In the genomic region with DNA sequence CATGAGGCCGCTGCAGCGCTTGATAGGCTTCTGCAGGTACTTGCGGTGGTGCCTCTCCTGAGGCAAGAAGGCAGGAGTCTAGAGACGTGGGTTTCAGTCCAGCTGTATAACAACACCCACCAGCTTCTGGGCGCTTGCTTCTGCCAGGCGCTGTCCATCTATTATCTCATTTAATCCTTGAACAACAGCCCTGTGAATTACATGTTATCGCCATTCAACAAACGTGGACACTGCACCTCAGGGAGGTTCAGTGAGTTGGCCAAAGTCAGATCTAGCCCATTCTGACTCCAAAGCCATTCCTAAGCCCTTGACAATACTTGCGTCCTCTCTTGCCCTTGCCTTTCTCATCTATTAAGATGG, we compare ENCODE assay signal across 9 cellular contexts. TPM values are rescaled to one million over a fixed set of nuclear protein-coding genes. Genes with fewer than 3 reads are reported as not detected.
DNase-seq lines count a peak whose midpoint lies in the region; ATAC-seq and TF ChIP-seq lines count a peak whose summit lies in the region.
"Had no signal": no experiment of that assay in that cellular context is flagged by ENCODE, and none has a peak within 500 bp of the region (broad histone marks: within the 10 kb centered on the region; RNA-seq: fewer than 3 reads in every experiment).

No MANE protein-coding gene starts in this region.

- ATAC-seq in CD4-positive, alpha-beta T cell (ENCODE audit: poor library complexity) = no peak
- no peak for ATAC-seq in GM18511 (IDR thresholded peaks at IDR 0.05; ENCODE audit: unreplicated experiment)

- no peaks in the 10 kb centered on the region for H3K36me3 Mint-ChIP-seq in CD4-positive, alpha-beta T cell (ENCODE audit: low read depth)

- H3K79me2 ChIP-seq in parathyroid adenoma = no peaks in the 10 kb centered on the region

- H3K27me3 Mint-ChIP-seq in CD4-positive, alpha-beta T cell = peaks cover 82% of the 10 kb centered on the region

- H3K27me3 ChIP-seq in CD4-positive, alpha-beta T cell (ENCODE audit: control insufficient read depth, insufficient read depth, low read length) = peaks cover 47% of the 10 kb centered on the region
- H3K27me3 ChIP-seq in SJSA1 (replicated peaks) (peaks cover 12% of the 10 kb centered on the region; the same call in 1 of the 2 replicates), esophagus muscularis mucosa (peaks cover 0 to 56% (median 9%) of the 10 kb centered on the region in 4 donors), parathyroid adenoma (ENCODE audit: control insufficient read depth, insufficient read depth, low read length) (no peaks in the 10 kb centered on the region)

- CTCF ChIA-PET in CD4-positive, alpha-beta T cell (lab: Charles Lee) = no interaction called here

- peak overlapping the region; percentile 41; the same call in 1 of the 2 replicates for H3K4me3 ChIP-seq in SJSA1
- H3K4me3 ChIP-seq in esophagus muscularis mucosa = peak overlapping the region; percentile 64 to 74 (median 68)
- peak overlapping the region; percentile 48 for H3K4me3 ChIP-seq in parathyroid adenoma (ENCODE audit: low read depth, low read length)

- H3K4me2 ChIP-seq in parathyroid adenoma (ENCODE audit: low read length) = peak overlapping the region; percentile 53

- H3K27ac Mint-ChIP-seq in CD4-positive, alpha-beta T cell = no peak overlapping the region

- peak overlapping the region; percentile 66 for H2AFZ ChIP-seq in parathyroid adenoma

- TF ChIP-seq EP300 in esophagus muscularis mucosa (IDR thresholded peaks at IDR 0.05) = no peak

- TF ChIP-seq POLR2A in esophagus muscularis mucosa (IDR thresholded peaks at IDR 0.05; ENCODE audit: low read depth) = no peak

- H3K4me3 Mint-ChIP-seq in CD4-positive, alpha-beta T cell = peak overlapping the region; percentile 55

- 54% methylated on average over 9 of the region's 9 CpGs for WGBS in esophagus muscularis mucosa

- H3K9me3 ChIP-seq in CD4-positive, alpha-beta T cell (ENCODE audit: control insufficient read depth, low read length) = no peaks in the 10 kb centered on the region
- H3K9me3 ChIP-seq in SJSA1 (replicated peaks) (no peaks in the 10 kb centered on the region), esophagus muscularis mucosa (no peaks in the 10 kb centered on the region), parathyroid adenoma (ENCODE audit: control insufficient read depth, low read length) (no peaks in the 10 kb centered on the region)

- TF ChIP-seq CTCF in CD4-positive, alpha-beta T cell (IDR thresholded peaks at IDR 0.05) = no peak
- TF ChIP-seq CTCF in esophagus muscularis mucosa (IDR thresholded peaks at IDR 0.05) = no peak
- no peak for TF ChIP-seq CTCF in parathyroid adenoma (IDR thresholded peaks at IDR 0.05)

- POLR2A ChIA-PET in CD4-positive, alpha-beta T cell (lab: Charles Lee) = interaction anchor here (1.4 to 1.9 kb wide), 3 partner anchors 17 to 422 kb away, joined by 4 to 9 read pairs (median 8); partner anchors contain the start of genes PCF11 and PRCP

- no peaks in the 10 kb centered on the region for H3K9me3 Mint-ChIP-seq in CD4-positive, alpha-beta T cell

- no peak overlapping the region for H3K27ac ChIP-seq in CD4-positive, alpha-beta T cell (ENCODE audit: low read depth, low read length)
- no peak overlapping the region for H3K27ac ChIP-seq in SJSA1
- H3K27ac ChIP-seq in esophagus muscularis mucosa (replicated peaks in 1 of 4) = peak overlapping the region in 3 of 4 donors; percentile 62 to 70 (median 69)
- no peak overlapping the region for H3K27ac ChIP-seq in parathyroid adenoma

- H3K9ac ChIP-seq in parathyroid adenoma = no peak overlapping the region

- no peak for DNase-seq in CD4-positive, alpha-beta T cell
- DNase-seq in SJSA1 (ENCODE audit: low read depth in 1 of 2, low spot score in 2 of 2) (no peak), esophagus muscularis mucosa (ENCODE audit: extremely low spot score) (no peak), NCI-H82 treated with DMSO at 0.1 percent for 48 hours (lab: John Stamatoyannopoulos, UW; ENCODE audit: unreplicated experiment) (no peak)
- DNase-seq in stimulated activated CD4-positive, alpha-beta T cell treated with anti-CD3 and anti-CD28 coated beads, Interleukin-1b, Interleukin-23, amount 100 ng/mL, for 48 hours = no peak
- no peak for DNase-seq in activated effector memory CD4-positive, alpha-beta T cell treated with anti-CD3 and anti-CD28 coated beads, Interleukin-2, amount 50 U/mL, for 16 hours
- DNase-seq: NCI-H748 treated with DMSO at 0.1 percent for 48 hours had no signal

- H3K36me3 ChIP-seq in SJSA1 = no peaks in the 10 kb centered on the region
- no peaks in the 10 kb centered on the region for H3K36me3 ChIP-seq in esophagus muscularis mucosa
- no peaks in the 10 kb centered on the region for H3K36me3 ChIP-seq in parathyroid adenoma (ENCODE audit: control insufficient read depth, insufficient read depth, low read length)

- H3K4me1 Mint-ChIP-seq in CD4-positive, alpha-beta T cell (ENCODE audit: low read depth) = peaks cover 26% of the 10 kb centered on the region

- H3K4me1 ChIP-seq in SJSA1 (replicated peaks) = no peaks in the 10 kb centered on the region
- H3K4me1 ChIP-seq in esophagus muscularis mucosa = peaks cover 6 to 31% (median 20%) of the 10 kb centered on the region in 4 donors
- H3K4me1 ChIP-seq in parathyroid adenoma = no peaks in the 10 kb centered on the region

- intact Hi-C loops in CD4-positive, alpha-beta T cell (cut with DNase I, micrococcal nuclease) = no loop called here
- intact Hi-C loops in esophagus muscularis mucosa (cut with DNase I) = no loop called here

RNA-seq across cellular contexts. Expression of gene FAM181B, which starts 0.4 kb away (rescaled TPM):
- under 1 TPM; 0.08 to 0.11 TPM for total RNA-seq in CD4-positive, alpha-beta T cell
- 0.21 and 1.2 TPM in 2 replicates for total RNA-seq in SJSA1 (2014; rRNA removed; shearing (Covaris generic))
- 1 to 10 TPM in 3 of 4 donors, under 1 TPM in 1; 0.83 to 1.6 (median 1.2) TPM for total RNA-seq in esophagus muscularis mucosa

Comparison
In these comparisons a context has a peak if more than half of its experiments do, and no peak if none do; other contexts are left out.
1. H3K27ac ChIP-seq: peak in esophagus muscularis mucosa (3 of 4); none in CD4-positive, alpha-beta T cell (single experiment), SJSA1 (single experiment) and parathyroid adenoma (single experiment).
2. Peak in every context shown above with its lines, with median percentiles within 50 percentile points of each other: H3K4me3 ChIP-seq.